ENCODE assay signal across 26 cellular contexts in genomic region chr13:38376551-38376950, GRCh38.
"Had no signal": no experiment of that assay in that cellular context is flagged by ENCODE, and none has a peak within 500 bp of the region (broad histone marks: within the 10 kb centered on the region; RNA-seq: fewer than 3 reads in every experiment).

No MANE protein-coding gene starts in this region.

- H3K9me3 Mint-ChIP-seq: activated B cell treated with CpG ODN at 0.5 μM for 24 hours; activated T-helper 2 cell treated with anti-CD3 and anti-CD28 coated beads, Interferon-gamma antibody, Interleukin-2, Interleukin-4, amounts not matched to agents 10 μg/mL and 5 μg/mL and 100 μg/mL, durations not matched to agents 14 hours and 24 hours and 36 hours; central memory CD8-positive, alpha-beta T cell; stimulated activated naive CD8-positive, alpha-beta T cell treated with anti-CD3 and anti-CD28 coated beads, Interleukin-15, amount 100 ng/mL, for 72 hours; T-helper 2 cell treated with Interferon-gamma antibody and Interleukin-4, amounts not matched to agents 5 μg/mL and 100 μg/mL, for 36 hours had no signal

- H3K4me3 ChIP-seq: breast epithelium, coronary artery, esophagus squamous epithelium, heart left ventricle, lower lobe of right lung, mucosa of descending colon, pancreas, psoas muscle, right atrium auricular region, tibial artery had no signal

- H3K4me3 Mint-ChIP-seq: activated B cell treated with CpG ODN at 0.5 μM for 24 hours; activated CD4-positive, alpha-beta T cell treated with anti-CD3 and anti-CD28 coated beads for 36 hours; activated naive CD8-positive, alpha-beta T cell; activated T-cell treated with anti-CD3 and anti-CD28 coated beads, Interleukin-2, amount 50 U/mL, for 4 hours; central memory CD8-positive, alpha-beta T cell; endodermal cell; nephron progenitor cell; stimulated activated naive CD8-positive, alpha-beta T cell treated with anti-CD3 and anti-CD28 coated beads, Interleukin-15, amount 100 ng/mL, for 72 hours; T-helper 2 cell treated with Interferon-gamma antibody and Interleukin-4, amounts not matched to agents 5 μg/mL and 100 μg/mL, for 36 hours had no signal

- DNase-seq: activated B cell treated with CpG ODN at 0.5 μM for 24 hours; activated CD4-positive, alpha-beta T cell treated with anti-CD3 and anti-CD28 coated beads for 36 hours; activated CD4-positive, alpha-beta T cell treated with anti-CD3 and anti-CD28 coated beads, Interleukin-2, amount 50 U/mL, for 48 hours; activated CD8-positive, alpha-beta memory T cell treated with anti-CD3 and anti-CD28 coated beads, Interleukin-2, amount 50 U/mL, for 48 hours; activated naive CD4-positive, alpha-beta T cell; activated T-cell treated with anti-CD3 and anti-CD28 coated beads, Interleukin-2, amount 50 U/mL, for 4 hours; amniotic stem cell; endodermal cell; esophagus squamous epithelium; heart left ventricle; lower lobe of right lung; mesendoderm; mucosa of descending colon; nephron progenitor cell; pancreas; psoas muscle; stimulated activated CD4-positive, alpha-beta T cell treated with anti-CD3 and anti-CD28 coated beads, Interleukin-12 subunit alpha, Interleukin-12 subunit beta, amount 100 ng/mL, for 4 hours; stimulated activated naive CD8-positive, alpha-beta T cell treated with anti-CD3 and anti-CD28 coated beads, Interleukin-15, amount 100 ng/mL, for 72 hours; tibial artery had no signal

- H3K4me1 Mint-ChIP-seq: activated B cell treated with CpG ODN at 0.5 μM for 24 hours; activated CD4-positive, alpha-beta T cell treated with anti-CD3 and anti-CD28 coated beads for 36 hours; central memory CD8-positive, alpha-beta T cell; nephron progenitor cell; stimulated activated naive CD8-positive, alpha-beta T cell treated with anti-CD3 and anti-CD28 coated beads, Interleukin-15, amount 100 ng/mL, for 72 hours had no signal

- H3K27ac Mint-ChIP-seq: activated B cell treated with CpG ODN at 0.5 μM for 24 hours; activated CD4-positive, alpha-beta T cell treated with anti-CD3 and anti-CD28 coated beads for 36 hours; activated naive CD8-positive, alpha-beta T cell; activated T-helper 2 cell treated with anti-CD3 and anti-CD28 coated beads, Interferon-gamma antibody, Interleukin-2, Interleukin-4, amounts not matched to agents 10 μg/mL and 5 μg/mL and 100 μg/mL, durations not matched to agents 14 hours and 24 hours and 36 hours; endodermal cell; nephron progenitor cell; stimulated activated naive CD8-positive, alpha-beta T cell treated with anti-CD3 and anti-CD28 coated beads, Interleukin-15, amount 100 ng/mL, for 72 hours; T-helper 2 cell treated with Interferon-gamma antibody and Interleukin-4, amounts not matched to agents 5 μg/mL and 100 μg/mL, for 36 hours had no signal
